ENCODE assay signal across 8 cellular contexts in the genomic region with DNA sequence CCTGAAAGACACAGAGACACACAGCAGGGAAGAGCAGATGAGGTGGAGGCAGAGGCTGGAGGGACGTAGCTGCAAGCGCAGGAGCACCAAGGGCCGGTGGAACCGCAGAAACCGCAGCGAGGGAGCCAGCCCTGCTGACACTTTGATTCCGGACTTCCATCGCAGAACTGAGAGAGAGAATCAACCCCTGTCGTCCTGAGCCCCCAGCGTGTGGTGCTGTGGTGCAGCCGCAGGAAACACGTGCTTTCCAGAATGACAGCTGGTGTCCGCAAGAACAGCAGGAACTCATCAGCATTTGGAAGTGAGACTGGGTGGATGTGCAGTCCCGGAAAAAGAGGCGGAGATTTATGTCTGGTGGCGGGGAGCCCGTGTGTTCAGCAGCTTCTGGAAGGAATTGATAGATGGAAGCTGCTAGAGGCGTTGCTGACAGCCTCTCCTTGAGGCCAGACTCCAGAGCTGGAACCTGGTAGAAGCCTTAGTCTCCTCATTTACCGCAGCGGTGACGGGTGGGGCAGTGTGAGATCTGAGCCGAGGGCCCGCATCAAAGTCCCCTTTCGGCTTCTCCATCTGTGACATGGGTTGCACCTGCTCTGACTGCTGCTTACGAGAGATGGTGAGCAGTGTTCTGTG. TPM values are rescaled to one million over a fixed set of nuclear protein-coding genes. Genes with fewer than 3 reads are reported as not detected.
DNase-seq lines count a peak whose midpoint lies in the region; ATAC-seq and TF ChIP-seq lines count a peak whose summit lies in the region.

No MANE protein-coding gene starts in this region.

- no peak overlapping the region for H2BK120ac ChIP-seq in IMR-90 (ENCODE audit: low read depth, low read length)

- no peaks in the 10 kb centered on the region for H3K9me3 Mint-ChIP-seq in neural crest cell

- H4K8ac ChIP-seq in IMR-90 (ENCODE audit: low read depth in 2 of 2, low read length in 2 of 2): no peak overlapping the region

- H2AFZ ChIP-seq in IMR-90 (replicated peaks; ENCODE audit: low read length, poor library complexity): peak overlapping the region; percentile 64

- peak; percentile 38; the same call in 1 of the 2 replicates for TF ChIP-seq RAD21 in IMR-90 (IDR thresholded peaks at IDR 0.05; ENCODE audit: low read length)

- H2AK9ac ChIP-seq in IMR-90 (replicated peaks; ENCODE audit: low read depth, low read length, poor library complexity): peak overlapping the region; percentile 8

- no peaks in the 10 kb centered on the region for H3K36me3 ChIP-seq in IMR-90 (ENCODE audit: control insufficient read depth, insufficient read depth, low read length)
- H3K36me3 ChIP-seq in transverse colon: no peaks in the 10 kb centered on the region

- no peak overlapping the region for H3K56ac ChIP-seq in IMR-90 (ENCODE audit: extremely low read depth, insufficient read depth, low read length)

- BruUV-seq in IMR-90 (replicated peaks; lab: Mats Ljungman, UMichigan): no TSS peak

- H3K4me1 ChIP-seq in IMR-90 (ENCODE audit: control insufficient read depth, insufficient read depth, low read length): peaks cover 9% of the 10 kb centered on the region; the same call in 1 of the 2 replicates
- H3K4me1 ChIP-seq in transverse colon: peaks cover 4 to 22% (median 18%) of the 10 kb centered on the region in 4 donors

- CTCF ChIA-PET in IMR-90 (lab: Yijun Ruan, JAX): interaction anchor here (0.5 to 0.7 kb wide), 5 partner anchors 9 to 65 kb away, joined by 3 to 5 read pairs (median 3); no protein-coding TSS in a partner anchor

- 1% methylated on average over 17 of the region's 25 CpGs; no CpG with 5 or more reads in 1 of the 2 experiments for WGBS in IMR-90 (ENCODE audit: extremely low coverage in 2 of 2, insufficient read length in 1 of 2), 2 experiments
- 1% methylated on average over 25 of the region's 25 CpGs; no CpG with 5 or more reads in 1 of the 2 donors for WGBS in transverse colon (ENCODE audit: low coverage in 1 of 2), 2 donors

- H3K27me3 Mint-ChIP-seq in neural crest cell (ENCODE audit: low read depth): peaks cover 11% of the 10 kb centered on the region

- H4K5ac ChIP-seq in IMR-90 (ENCODE audit: low read depth, low read length): no peak overlapping the region

- H2BK15ac ChIP-seq in IMR-90 (ENCODE audit: low read depth, low read length): no peak overlapping the region

- H3K4me1 Mint-ChIP-seq in neural crest cell: peaks cover 14% of the 10 kb centered on the region

- no peaks in the 10 kb centered on the region for H3K79me1 ChIP-seq in IMR-90 (ENCODE audit: low read depth in 1 of 2, low read length in 2 of 2)

- H3K18ac ChIP-seq in IMR-90 (ENCODE audit: low read depth, low read length): no peak overlapping the region

- 0 out of 2 replicates have a peak, but pooled peaks cover 5% of the 10 kb centered on the region for H3K9me1 ChIP-seq in IMR-90 (ENCODE audit: insufficient read depth, low read length)

- H3K4me3 Mint-ChIP-seq in neural crest cell: peak overlapping the region; percentile 0

- no peak overlapping the region for H3K27ac ChIP-seq in IMR-90 (ENCODE audit: insufficient read depth, low read length)
- H3K27ac ChIP-seq in transverse colon: peak overlapping the region in 2 of 4 donors; percentile 31 to 35

- TF ChIP-seq CTCF in AG09319 (IDR thresholded peaks at IDR 0.05; ENCODE audit: low read depth, low read length) (peak; percentile 53), IMR-90 (conservative IDR thresholded peaks at IDR 0.05; ENCODE audit: low read depth, low read length) (peak; percentile 37), fibroblast of villous mesenchyme (IDR thresholded peaks at IDR 0.05; ENCODE audit: insufficient read depth, low read depth, low read length) (peak; percentile 26), neural crest cell (conservative IDR thresholded peaks at IDR 0.05) (no peak), transverse colon (IDR thresholded peaks at IDR 0.05) (peak in 2 of 5 experiments; percentile 15 to 22)

- intact Hi-C loops in IMR-90 (cut with micrococcal nuclease) (no loop called here), transverse colon (cut with DNase I; ENCODE audit: low total_unique reads) (no loop called here)

- in situ Hi-C loops in IMR-90 (cut with MboI; ENCODE audit: low sequenced_read_pairs): no loop called here
- in situ Hi-C loops in transverse colon (cut with MboI; ENCODE audit: low pct_ligation_motif_present in 1 of 4, low pct_unique_long_range_greater_than_20kb in 1 of 4, low sequenced_read_pairs in 3 of 4): no loop called here

- H3K4me3 ChIP-seq in IMR-90 (ENCODE audit: insufficient read depth, low read depth, low read length) (no peak overlapping the region), fibroblast of villous mesenchyme (ENCODE audit: low read depth, low read length) (peak overlapping the region; percentile 37), transverse colon (peak overlapping the region in 2 of 4 donors; percentile 20 to 39)

- H3K27ac Mint-ChIP-seq in neural crest cell (ENCODE audit: unreplicated experiment): no peak overlapping the region

- ATAC-seq in GM19395 (IDR thresholded peaks at IDR 0.05; ENCODE audit: unreplicated experiment) (peak; percentile 77), IMR-90 (ENCODE audit: low read depth) (peak; percentile 86)

- TF ChIP-seq EP300 in transverse colon (IDR thresholded peaks at IDR 0.05; ENCODE audit: low read depth): no peak

- peak; percentile 75 for DNase-seq in AG09319 (ENCODE audit: extremely low read depth, low read depth)
- peak; percentile 92 for DNase-seq in IMR-90
- peak; percentile 97 for DNase-seq in RPMI7951 (ENCODE audit: low read depth)
- peak; percentile 79 for DNase-seq in activated effector memory CD4-positive, alpha-beta T cell treated with anti-CD3 and anti-CD28 coated beads, Interleukin-2, amount 50 U/mL, for 16 hours
- DNase-seq in fibroblast of villous mesenchyme (ENCODE audit: low read depth): peak; percentile 92
- DNase-seq in neural crest cell (ENCODE audit: low read depth, low spot score): peak; percentile 29
- DNase-seq in transverse colon: peak; percentile 81

- H3K9ac ChIP-seq in IMR-90 (ENCODE audit: low read depth, low read length): no peak overlapping the region

- peak overlapping the region; percentile 47; the same call in 1 of the 2 replicates for H2AK5ac ChIP-seq in IMR-90 (ENCODE audit: low read depth, low read length)

- H3K27me3 ChIP-seq in IMR-90 (ENCODE audit: control insufficient read depth, insufficient read depth, low read length) (no peaks in the 10 kb centered on the region; the same call in 1 of the 2 replicates), transverse colon (peaks cover 13% of the 10 kb centered on the region)

- dilution Hi-C loops in IMR-90 (cut with HindIII; ENCODE audit: low sequenced_read_pairs, unreplicated experiment): no loop called here

- H2BK20ac ChIP-seq in IMR-90 (ENCODE audit: low read depth, low read length): no peak overlapping the region; the same call in 1 of the 2 replicates

- H2BK5ac ChIP-seq in IMR-90 (ENCODE audit: low read depth, low read length, poor library complexity, severe bottlenecking): no peak overlapping the region

- no peaks in the 10 kb centered on the region for H3K36me3 Mint-ChIP-seq in neural crest cell (ENCODE audit: low read depth)

- no peak overlapping the region for H3K23ac ChIP-seq in IMR-90 (ENCODE audit: low read depth, low read length)

- no peak overlapping the region for H4K91ac ChIP-seq in IMR-90 (ENCODE audit: insufficient read depth, low read depth, low read length)

- no peak overlapping the region for H3K14ac ChIP-seq in IMR-90 (replicated peaks; ENCODE audit: low read depth, low read length)

- H4K20me1 ChIP-seq in IMR-90 (ENCODE audit: insufficient read depth, low read length): peaks cover 17% of the 10 kb centered on the region

- TF ChIP-seq POLR2A in IMR-90 (IDR thresholded peaks at IDR 0.05; ENCODE audit: low read depth, low read length): no peak
- no peak for TF ChIP-seq POLR2A in transverse colon (IDR thresholded peaks at IDR 0.05)

- POLR2A ChIA-PET in IMR-90 (lab: Charles Lee; ENCODE audit: unreplicated experiment): no interaction called here

- peak overlapping the region; percentile 40 for H3K4ac ChIP-seq in IMR-90 (ENCODE audit: low read depth, low read length)

- H3K9me3 ChIP-seq in IMR-90 (ENCODE audit: control insufficient read depth, insufficient read depth, low read length) (peaks cover 6% of the 10 kb centered on the region), transverse colon (peaks cover 0 to 13% of the 10 kb centered on the region in 2 donors)

- peak overlapping the region; percentile 39 for H3K4me2 ChIP-seq in IMR-90 (ENCODE audit: low read depth, low read length)

TF ChIP-seq in IMR-90, 13 proteins besides CTCF, POLR2A, EP300 and RAD21 (continues in another document):
- TF ChIP-seq CHD1 (IDR thresholded peaks at IDR 0.05; ENCODE audit: low read depth, low read length) (no peak), CEBPB (IDR thresholded peaks at IDR 0.05; ENCODE audit: low read depth, low read length) (no peak), SMC3 (IDR thresholded peaks at IDR 0.05; ENCODE audit: low read depth, low read length) (peak; percentile 18; the same call in 1 of the 2 replicates), RFX5 (IDR thresholded peaks at IDR 0.05; ENCODE audit: low read depth, low read length) (no peak), RCOR1 (IDR thresholded peaks at IDR 0.05; ENCODE audit: insufficient replicate concordance, low read length) (peak; percentile 23)

RNA-seq across cellular contexts. Expression of gene KLC1, which starts 21.9 kb away (rescaled TPM):
- 101 and 139 TPM in 2 replicates for total RNA-seq in IMR-90 (2012; rRNA removed)
- 155 and 157 TPM in 2 replicates for polyA plus RNA-seq in IMR-90 (2012; rRNA removed)
- 202 and 321 TPM in 2 replicates for polyA plus RNA-seq in IMR-90 (2012; cell fraction: cytosol; rRNA removed)
- 401 and 574 TPM in 2 replicates for polyA plus RNA-seq in IMR-90 (2012; cell fraction: nucleus; rRNA removed; ENCODE audit: low replicate concordance)
- total RNA-seq in RPMI7951 (2014; rRNA removed; shearing (Covaris generic)): 89.5 and 118 TPM in 2 replicates
- total RNA-seq in fibroblast of villous mesenchyme: 217 and 237 TPM in 2 replicates
- 173 and 180 TPM in 2 replicates for total RNA-seq in neural crest cell
- 100 to 1,000 TPM; 205 to 427 (median 291) TPM for total RNA-seq in transverse colon

RNA-seq across cellular contexts. Expression of gene COA8, which starts 44.4 kb away (rescaled TPM):
- total RNA-seq in IMR-90 (2012; rRNA removed) (12.2 and 20.6 TPM in 2 replicates), fibroblast of villous mesenchyme (22.9 and 32.0 TPM in 2 replicates), neural crest cell (33.7 and 37.2 TPM in 2 replicates), transverse colon (10 to 100 TPM in 2 of 4 donors, 1 to 10 TPM in 1, not detected in 1; 1.5 to 17.1 (median 15.2) TPM)
- 18.5 and 21.1 TPM in 2 replicates for polyA plus RNA-seq in IMR-90 (2012; rRNA removed)
- polyA plus RNA-seq in IMR-90 (2012; cell fraction: cytosol; rRNA removed): 9.6 and 17.9 TPM in 2 replicates
- 3.4 and 10.8 TPM in 2 replicates for polyA plus RNA-seq in IMR-90 (2012; cell fraction: nucleus; rRNA removed; ENCODE audit: low replicate concordance)
- total RNA-seq in RPMI7951 (2014; rRNA removed; shearing (Covaris generic)): 28.4 and 48.0 TPM in 2 replicates

RNA-seq across cellular contexts. Expression of gene BAG5, which starts 44.7 kb away (rescaled TPM):
- total RNA-seq in IMR-90 (2012; rRNA removed) (22.2 and 32.2 TPM in 2 replicates), fibroblast of villous mesenchyme (28.3 and 42.7 TPM in 2 replicates), neural crest cell (32.1 and 33.5 TPM in 2 replicates), transverse colon (10 to 100 TPM; 10.8 to 26.3 (median 23.9) TPM)
- 5.2 and 6.7 TPM in 2 replicates for polyA plus RNA-seq in IMR-90 (2012; rRNA removed)
- polyA plus RNA-seq in IMR-90 (2012; cell fraction: cytosol; rRNA removed): 1.9 and 2.3 TPM in 2 replicates
- polyA plus RNA-seq in IMR-90 (2012; cell fraction: nucleus; rRNA removed; ENCODE audit: low replicate concordance): 0.92 and 4.4 TPM in 2 replicates
- 16.0 and 17.9 TPM in 2 replicates for total RNA-seq in RPMI7951 (2014; rRNA removed; shearing (Covaris generic))

Comparison
In these comparisons a context has a peak if more than half of its experiments do, and no peak if none do; other contexts are left out.
1. DNase-seq: peak in every context shown above with its lines; median percentile 97 in RPMI7951; 92 in IMR-90; 92 in fibroblast of villous mesenchyme; 81 in transverse colon; 79 in activated effector memory CD4-positive, alpha-beta T cell treated with anti-CD3 and anti-CD28 coated beads, Interleukin-2, amount 50 U/mL, for 16 hours; 75 in AG09319; 29 in neural crest cell.